8 cellular contexts compared by ENCODE assay signal in the genomic region with DNA sequence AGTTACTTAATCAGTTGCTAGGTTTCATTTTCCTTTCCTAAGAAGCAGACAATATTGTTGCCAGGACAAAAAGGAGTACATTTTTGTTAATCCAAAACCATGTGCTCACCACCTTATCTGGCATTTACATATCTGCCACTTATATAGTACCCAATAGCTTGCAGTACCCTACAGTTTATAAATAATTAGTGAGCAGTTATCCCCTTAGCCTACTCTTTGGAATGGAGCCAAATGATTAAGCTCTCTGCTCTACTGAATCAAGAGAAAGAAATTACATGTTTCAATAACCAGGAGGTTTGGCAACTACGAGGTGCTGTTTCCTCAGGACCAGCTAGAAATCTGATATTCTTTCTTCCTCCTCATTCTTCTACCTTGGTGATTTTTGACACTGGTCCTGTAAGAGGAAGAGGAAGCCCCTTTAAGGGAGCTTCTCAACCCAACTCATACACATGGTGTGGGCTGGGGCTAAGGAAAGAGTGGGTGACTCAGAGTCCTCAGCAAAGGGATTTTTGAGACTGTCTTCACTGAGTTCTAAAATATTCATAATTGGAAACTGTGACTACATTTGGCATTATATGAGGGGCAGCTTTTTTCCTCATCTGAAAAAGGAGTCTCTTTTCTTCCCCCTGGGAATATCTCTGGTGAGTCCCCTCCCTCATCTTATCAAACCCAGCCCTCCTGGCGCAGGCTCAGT. TPM values are rescaled to one million over a fixed set of nuclear protein-coding genes. Genes with fewer than 3 reads are reported as not detected.
DNase-seq lines count a peak whose midpoint lies in the region; ATAC-seq and TF ChIP-seq lines count a peak whose summit lies in the region.

No MANE protein-coding gene starts in this region.

- peak overlapping the region; percentile 98 for H3K27ac Mint-ChIP-seq in activated T-helper 1 cell treated with anti-CD3 and anti-CD28 coated beads, Interleukin-12 subunit alpha, Interleukin-12 subunit beta, Interleukin-2, Interleukin-4 antibody, amounts not matched to agents 30 ng/mL and 10 ng/mL and 1 ng/mL, durations not matched to agents 14 hours and 24 hours and 36 hours

- H3K36me3 ChIP-seq in HAP-1 (replicated peaks), result peaks cover 61% of the 10 kb centered on the region
- peaks cover 6 to 70% (median 53%) of the 10 kb centered on the region in 9 donors for H3K36me3 ChIP-seq in heart right ventricle
- peaks cover 28 to 44% (median 28%) of the 10 kb centered on the region in 3 donors for H3K36me3 ChIP-seq in skeletal muscle tissue (ENCODE audit: control insufficient read depth in 3 of 3, insufficient read depth in 3 of 3, low read length in 3 of 3)

- H3K27me3 Mint-ChIP-seq in activated T-helper 1 cell treated with anti-CD3 and anti-CD28 coated beads, Interleukin-12 subunit alpha, Interleukin-12 subunit beta, Interleukin-2, Interleukin-4 antibody, amounts not matched to agents 30 ng/mL and 10 ng/mL and 1 ng/mL, durations not matched to agents 14 hours and 24 hours and 36 hours (ENCODE audit: insufficient read depth), result no peaks in the 10 kb centered on the region

- peak overlapping the region in 2 of 3 donors; percentile 81 to 97 for H3K9ac ChIP-seq in skeletal muscle tissue (ENCODE audit: low read depth in 1 of 3, low read length in 3 of 3)

- H3K4me3 Mint-ChIP-seq in activated T-helper 1 cell treated with anti-CD3 and anti-CD28 coated beads, Interleukin-12 subunit alpha, Interleukin-12 subunit beta, Interleukin-2, Interleukin-4 antibody, amounts not matched to agents 30 ng/mL and 10 ng/mL and 1 ng/mL, durations not matched to agents 14 hours and 24 hours and 36 hours, result peak overlapping the region; percentile 99

- in situ Hi-C loops in HAP-1 (cut with MboI; ENCODE audit: low sequenced_read_pairs), result no loop called here

- intact Hi-C loops in activated T-helper 1 cell treated with anti-CD3 and anti-CD28 coated beads, Interleukin-12 subunit alpha, Interleukin-12 subunit beta, Interleukin-2, Interleukin-4 antibody, amounts not matched to agents 30 ng/mL and 10 ng/mL and 1 ng/mL, durations not matched to agents 14 hours and 24 hours and 36 hours (cut with micrococcal nuclease), result loop anchor here (2.0 to 10.0 kb wide), 5 partner anchors 109 to 1658 kb away; a partner anchor contains a TSS
- intact Hi-C loops in heart right ventricle (cut with DNase I), result loop anchor here in 2 of 10 donors (5.0 kb wide), 1 partner anchor 89 kb away; a partner anchor contains a TSS

- peaks cover 15% of the 10 kb centered on the region for H3K9me3 Mint-ChIP-seq in activated T-helper 1 cell treated with anti-CD3 and anti-CD28 coated beads, Interleukin-12 subunit alpha, Interleukin-12 subunit beta, Interleukin-2, Interleukin-4 antibody, amounts not matched to agents 30 ng/mL and 10 ng/mL and 1 ng/mL, durations not matched to agents 14 hours and 24 hours and 36 hours

- ATAC-seq in heart right ventricle, result peak in 2 of 8 donors; percentile 10 to 30
- ATAC-seq in GM21526 (IDR thresholded peaks at IDR 0.05; ENCODE audit: low FRiP score, unreplicated experiment), result no peak
- ATAC-seq in GM18873 (IDR thresholded peaks at IDR 0.05; ENCODE audit: low FRiP score, unreplicated experiment), result no peak

- DNase-seq in AG04450 (ENCODE audit: low read depth, low spot score) (no peak), HAP-1 (ENCODE audit: low spot score in 2 of 2) (peak in 1 of 2 experiments; percentile 27), NOMO-1 treated with dmso at 0.1 percent for 144 hours (lab: John Stamatoyannopoulos, UW; ENCODE audit: unreplicated experiment) (peak; percentile 60), heart right ventricle (peak in 1 of 2 donors; percentile 53)
- DNase-seq in activated T-helper 1 cell treated with anti-CD3 and anti-CD28 coated beads, Interleukin-12 subunit alpha, Interleukin-12 subunit beta, Interleukin-2, Interleukin-4 antibody, amounts not matched to agents 30 ng/mL and 10 ng/mL and 1 ng/mL, durations not matched to agents 14 hours and 24 hours and 36 hours (ENCODE audit: low spot score), result peak; percentile 29

- POLR2A ChIA-PET in AG04450 (lab: Yijun Ruan, JAX), result interaction anchor here (0.6 kb wide), 1 partner anchor 31 kb away, joined by 3 read pairs; no protein-coding TSS in a partner anchor

- H3K27me3 ChIP-seq in AG04450 (ENCODE audit: control insufficient read depth, insufficient read depth, low read length) (no peaks in the 10 kb centered on the region), HAP-1 (ENCODE audit: low read depth) (no peaks in the 10 kb centered on the region), heart right ventricle (no peaks in the 10 kb centered on the region), skeletal muscle tissue (ENCODE audit: control insufficient read depth in 3 of 3, insufficient read depth in 3 of 3, low read length in 3 of 3) (no peaks in the 10 kb centered on the region)

- peaks cover 56% of the 10 kb centered on the region for H3K4me1 Mint-ChIP-seq in activated T-helper 1 cell treated with anti-CD3 and anti-CD28 coated beads, Interleukin-12 subunit alpha, Interleukin-12 subunit beta, Interleukin-2, Interleukin-4 antibody, amounts not matched to agents 30 ng/mL and 10 ng/mL and 1 ng/mL, durations not matched to agents 14 hours and 24 hours and 36 hours (ENCODE audit: low read depth)

- TF ChIP-seq CTCF in AG04450 (IDR thresholded peaks at IDR 0.05; ENCODE audit: low read depth, low read length) (no peak), heart right ventricle (IDR thresholded peaks at IDR 0.05) (no peak)

- CTCF ChIA-PET in AG04450 (lab: Charles Lee), result interaction anchor here (0.8 to 1.8 kb wide), 2 partner anchors 30 to 44 kb away, joined by 5 to 8 read pairs; no protein-coding TSS in a partner anchor

- peak overlapping the region; percentile 95 for H3K4me3 ChIP-seq in AG04450 (ENCODE audit: low read depth, low read length)
- peak overlapping the region; percentile 96 for H3K4me3 ChIP-seq in HAP-1
- peak overlapping the region in 9 of 10 donors; percentile 70 to 92 (median 84) for H3K4me3 ChIP-seq in heart right ventricle
- peak overlapping the region; percentile 83 to 99 (median 85) for H3K4me3 ChIP-seq in skeletal muscle tissue (ENCODE audit: low read length in 3 of 3)

- peaks cover 17% of the 10 kb centered on the region for H3K4me1 ChIP-seq in HAP-1
- peaks cover 2 to 78% (median 66%) of the 10 kb centered on the region in 9 donors for H3K4me1 ChIP-seq in heart right ventricle
- peaks cover 26 to 49% (median 32%) of the 10 kb centered on the region in 3 donors for H3K4me1 ChIP-seq in skeletal muscle tissue (ENCODE audit: control insufficient read depth in 3 of 3, insufficient read depth in 3 of 3, low read length in 3 of 3)

- H3K36me3 Mint-ChIP-seq in activated T-helper 1 cell treated with anti-CD3 and anti-CD28 coated beads, Interleukin-12 subunit alpha, Interleukin-12 subunit beta, Interleukin-2, Interleukin-4 antibody, amounts not matched to agents 30 ng/mL and 10 ng/mL and 1 ng/mL, durations not matched to agents 14 hours and 24 hours and 36 hours (ENCODE audit: low read depth), result peaks cover 64% of the 10 kb centered on the region

- peaks cover 19% of the 10 kb centered on the region for H3K9me3 ChIP-seq in AG04450 (ENCODE audit: control insufficient read depth, insufficient read depth, low read length)
- peaks cover 21% of the 10 kb centered on the region for H3K9me3 ChIP-seq in HAP-1
- H3K9me3 ChIP-seq in heart right ventricle, result peaks cover 0 to 20% (median 7%) of the 10 kb centered on the region in 11 donors
- no peaks in the 10 kb centered on the region for H3K9me3 ChIP-seq in skeletal muscle tissue (ENCODE audit: control insufficient read depth in 3 of 3, low read length in 3 of 3)

- 10 to 15% methylated on average over 2 of the region's 2 CpGs for WGBS in heart right ventricle, 2 donors

- peak overlapping the region; percentile 23 for H3K27ac ChIP-seq in AG04450 (ENCODE audit: low read depth, low read length)
- peak overlapping the region; percentile 87 to 99 (median 97) for H3K27ac ChIP-seq in heart right ventricle
- peak overlapping the region; percentile 97 for H3K27ac ChIP-seq in skeletal muscle tissue (ENCODE audit: low read depth, low read length)

RNA-seq across cellular contexts. Expression of a gene that starts 1.5 kb away (rescaled TPM):
- 9.6 and 16.6 TPM in 2 replicates for polyA plus RNA-seq in AG04450 (2011; rRNA removed)
- polyA minus RNA-seq in AG04450 (2011; rRNA and poly(A)+ RNA removed), result 33.5 and 40.8 TPM in 2 replicates
- 68.9 and 70.4 TPM in 2 replicates for total RNA-seq in activated T-helper 1 cell treated with anti-CD3 and anti-CD28 coated beads, Interleukin-12 subunit alpha, Interleukin-12 subunit beta, Interleukin-2, Interleukin-4 antibody, amounts not matched to agents 30 ng/mL and 10 ng/mL and 1 ng/mL, durations not matched to agents 14 hours and 24 hours and 36 hours
- total RNA-seq in heart right ventricle, result 10 to 100 TPM; 18.9 to 49.5 (median 24.8) TPM
- polyA plus RNA-seq in heart right ventricle, result 1 to 10 TPM; 7.8 to 8.5 TPM
- total RNA-seq in skeletal muscle tissue, result 13.6 TPM

RNA-seq across cellular contexts. Expression of a gene that starts 57.1 kb away (rescaled TPM):
- polyA plus RNA-seq in AG04450 (2011; rRNA removed) (31.3 and 32.0 TPM in 2 replicates), heart right ventricle (10 to 100 TPM; 15.1 to 26.2 TPM)
- 22.8 and 28.6 TPM in 2 replicates for polyA minus RNA-seq in AG04450 (2011; rRNA and poly(A)+ RNA removed)
- 53.1 and 57.4 TPM in 2 replicates for total RNA-seq in activated T-helper 1 cell treated with anti-CD3 and anti-CD28 coated beads, Interleukin-12 subunit alpha, Interleukin-12 subunit beta, Interleukin-2, Interleukin-4 antibody, amounts not matched to agents 30 ng/mL and 10 ng/mL and 1 ng/mL, durations not matched to agents 14 hours and 24 hours and 36 hours
- total RNA-seq in heart right ventricle (10 to 100 TPM; 11.0 to 16.5 (median 12.8) TPM), skeletal muscle tissue (13.0 TPM)

Comparison
In these comparisons a context has a peak if more than half of its experiments do, and no peak if none do; other contexts are left out.
1. H3K27ac ChIP-seq: peak in every context shown above with its lines; median percentile 97 in heart right ventricle; 97 in skeletal muscle tissue; 23 in AG04450.